ENCODE assay signal across 1 cellular context in genomic region chr20:45373353-45374100, GRCh38.
TF ChIP-seq lines count a peak whose summit lies in the region.

No MANE protein-coding gene starts in this region.

TF ChIP-seq in HepG2, 621 proteins besides CTCF, POLR2A, EP300 and RAD21 (continued from another document and continues in another):
- TF ChIP-seq ZBTB33 (CRISPR knock-in tag; IDR thresholded peaks at IDR 0.05) (peak; percentile 97), MAZ (IDR thresholded peaks at IDR 0.05; ENCODE audit: borderline replicate concordance, low read depth, low read length) (no peak), MAZ (CRISPR knock-in tag; IDR thresholded peaks at IDR 0.05; ENCODE audit: low read depth) (0 out of 2 replicates have a peak, but pooled peaks have one; percentile 59), THAP11 (CRISPR knock-in tag; IDR thresholded peaks at IDR 0.05) (peak; percentile 48; the same call in 1 of the 2 replicates), MXI1 (IDR thresholded peaks at IDR 0.05; ENCODE audit: borderline replicate concordance, low read depth, low read length) (no peak), POLR2AphosphoS2 (IDR thresholded peaks at IDR 0.05; ENCODE audit: low read depth, low read length) (no peak), ZNF580 (CRISPR knock-in tag; IDR thresholded peaks at IDR 0.05; ENCODE audit: borderline replicate concordance, low read depth) (peak; percentile 81; the same call in 1 of the 2 replicates), NFYC (CRISPR knock-in tag; IDR thresholded peaks at IDR 0.05) (0 out of 2 replicates have a peak, but pooled peaks have one; percentile 10), PTBP1 (IDR thresholded peaks at IDR 0.05; ENCODE audit: low read depth, low read length, poor library complexity, severe bottlenecking) (no peak), ETV5 (CRISPR knock-in tag; IDR thresholded peaks at IDR 0.05; ENCODE audit: borderline replicate concordance) (peak; percentile 30; the same call in 1 of the 2 replicates), ZNF407 (CRISPR knock-in tag; IDR thresholded peaks at IDR 0.05; ENCODE audit: not compliant biosample characterization) (peak; percentile 46), CHCHD3 (CRISPR knock-in tag; IDR thresholded peaks at IDR 0.05) (no peak), ZHX2 (IDR thresholded peaks at IDR 0.05; ENCODE audit: low read depth) (no peak; the same call in 1 of the 2 replicates), ZHX2 (CRISPR knock-in tag; IDR thresholded peaks at IDR 0.05; ENCODE audit: borderline replicate concordance) (no peak), ZNF280B (CRISPR knock-in tag; IDR thresholded peaks at IDR 0.05; ENCODE audit: borderline replicate concordance) (peak; percentile 40; the same call in 1 of the 2 replicates), THRA (CRISPR knock-in tag; IDR thresholded peaks at IDR 0.05; ENCODE audit: borderline replicate concordance) (peak; percentile 61; the same call in 1 of the 2 replicates), ZNF605 (CRISPR knock-in tag; IDR thresholded peaks at IDR 0.05) (no peak), ZNF746 (CRISPR knock-in tag; IDR thresholded peaks at IDR 0.05) (no peak), NPAS2 (CRISPR knock-in tag; IDR thresholded peaks at IDR 0.05; ENCODE audit: borderline replicate concordance) (no peak), KDM3A (CRISPR knock-in tag; IDR thresholded peaks at IDR 0.05; ENCODE audit: low read depth) (peak; percentile 82; the same call in 1 of the 2 replicates), MIXL1 (CRISPR knock-in tag; IDR thresholded peaks at IDR 0.05) (0 out of 2 replicates have a peak, but pooled peaks have one; percentile 33), DPF2 (CRISPR knock-in tag; IDR thresholded peaks at IDR 0.05; ENCODE audit: borderline replicate concordance, low read depth) (no peak), ZNF431 (CRISPR knock-in tag; IDR thresholded peaks at IDR 0.05; ENCODE audit: borderline replicate concordance, low read depth) (peak; percentile 49; the same call in 1 of the 2 replicates), JARID2 (CRISPR knock-in tag; IDR thresholded peaks at IDR 0.05; ENCODE audit: insufficient replicate concordance) (peak; percentile 40), YEATS4 (CRISPR knock-in tag; IDR thresholded peaks at IDR 0.05; ENCODE audit: borderline replicate concordance) (no peak), SOX6 (IDR thresholded peaks at IDR 0.05) (no peak), SOX6 (CRISPR knock-in tag; IDR thresholded peaks at IDR 0.05) (0 out of 2 replicates have a peak, but pooled peaks have one; percentile 38), FOXO4 (CRISPR knock-in tag; conservative IDR thresholded peaks at IDR 0.05) (no peak), MIER3 (CRISPR knock-in tag; IDR thresholded peaks at IDR 0.05; ENCODE audit: borderline replicate concordance) (peak; percentile 53; the same call in 1 of the 2 replicates), ZNF207 (IDR thresholded peaks at IDR 0.05; ENCODE audit: borderline replicate concordance) (no peak), BATF2 (CRISPR knock-in tag; IDR thresholded peaks at IDR 0.05) (no peak), HNRNPK (IDR thresholded peaks at IDR 0.05; ENCODE audit: low read depth, low read length, poor library complexity, severe bottlenecking) (no peak), E2F5 (CRISPR knock-in tag; conservative IDR thresholded peaks at IDR 0.05) (no peak), HCFC1 (IDR thresholded peaks at IDR 0.05; ENCODE audit: low read depth, low read length) (0 out of 2 replicates have a peak, but pooled peaks have one; percentile 30)
